In the genomic region with DNA sequence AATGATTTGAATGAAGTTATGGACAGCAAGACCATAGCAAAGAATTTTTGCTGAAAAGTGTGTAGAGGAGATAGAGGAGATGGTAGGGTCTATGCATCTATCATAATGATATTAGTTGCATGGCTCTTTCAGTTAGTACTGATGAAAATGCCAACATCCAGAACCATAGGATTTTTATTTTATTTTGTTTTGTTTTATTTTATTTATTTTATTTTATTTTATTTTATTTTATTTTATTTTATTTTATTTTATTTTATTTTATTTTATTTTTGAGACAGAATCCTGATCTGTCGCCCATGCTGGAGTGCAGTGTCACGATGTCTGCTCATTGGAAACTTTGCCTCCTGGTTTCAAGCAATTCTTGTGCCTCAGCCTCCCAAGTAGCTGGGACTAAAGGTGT, we compare ENCODE assay signal across 34 cellular contexts.
"Had no signal": no experiment of that assay in that cellular context is flagged by ENCODE, and none has a peak within 500 bp of the region (broad histone marks: within the 10 kb centered on the region; RNA-seq: fewer than 3 reads in every experiment).

No MANE protein-coding gene starts in this region.

- ATAC-seq: activated naive CD4-positive, alpha-beta T cell treated with anti-CD3 and anti-CD28 coated beads, Interleukin-2, amount 50 U/mL, for 72 hours; activated naive CD8-positive, alpha-beta T cell treated with anti-CD3 and anti-CD28 coated beads, Interleukin-2, amount 50 U/mL, for 24 hours; activated T-cell treated with anti-CD3 and anti-CD28 coated beads, Interleukin-2, amount 50 U/mL, for 4 hours; activated T-cell treated with anti-CD3 and anti-CD28 coated beads, Interleukin-2, amount 50 U/mL, for 72 hours; activated T-helper 17 cell treated with anti-CD3 and anti-CD28 coated beads, Interleukin-2, amount 50 U/mL, for 72 hours; body of pancreas had no signal

- H3K27ac Mint-ChIP-seq: activated naive CD4-positive, alpha-beta T cell treated with anti-CD3 and anti-CD28 coated beads for 36 hours; activated naive CD4-positive, alpha-beta T cell treated with anti-CD3 and anti-CD28 coated beads, Interleukin-2, amount 10 ng/mL, durations not matched to agents 7 days and 5 days; activated naive CD4-positive, alpha-beta T cell treated with anti-CD3 and anti-CD28 coated beads, Interleukin-2, amount 50 U/mL, for 24 hours; activated naive CD4-positive, alpha-beta T cell treated with anti-CD3 and anti-CD28 coated beads, Interleukin-2, amount 50 U/mL, for 72 hours; activated naive CD8-positive, alpha-beta T cell; activated naive CD8-positive, alpha-beta T cell treated with anti-CD3 and anti-CD28 coated beads for 36 hours; activated naive CD8-positive, alpha-beta T cell treated with anti-CD3 and anti-CD28 coated beads, Interleukin-2, amount 10 ng/mL, durations not matched to agents 7 days and 5 days; activated naive CD8-positive, alpha-beta T cell treated with anti-CD3 and anti-CD28 coated beads, Interleukin-2, amount 50 U/mL, for 24 hours; activated T-cell treated with anti-CD3 and anti-CD28 coated beads, Interleukin-2, amount 50 U/mL, for 24 hours; activated T-cell treated with anti-CD3 and anti-CD28 coated beads, Interleukin-2, amount 50 U/mL, for 72 hours; activated T-helper 1 cell treated with anti-CD3 and anti-CD28 coated beads, Interleukin-12 subunit alpha, Interleukin-12 subunit beta, Interleukin-2, Interleukin-4 antibody, amounts not matched to agents 30 ng/mL and 10 ng/mL and 1 ng/mL, durations not matched to agents 14 hours and 24 hours and 36 hours; activated T-helper 17 cell treated with anti-CD3 and anti-CD28 coated beads, Interleukin-2, amount 50 U/mL, for 72 hours; activated T-helper 2 cell treated with anti-CD3 and anti-CD28 coated beads, Interferon-gamma antibody, Interleukin-2, Interleukin-4, amounts not matched to agents 10 μg/mL and 5 μg/mL and 100 μg/mL, durations not matched to agents 14 hours and 24 hours and 36 hours; brain had no signal

- H3K36me3 Mint-ChIP-seq: activated naive CD4-positive, alpha-beta T cell treated with anti-CD3 and anti-CD28 coated beads, Interleukin-2, amount 10 ng/mL, durations not matched to agents 7 days and 5 days; activated naive CD4-positive, alpha-beta T cell treated with anti-CD3 and anti-CD28 coated beads, Interleukin-2, amount 50 U/mL, for 24 hours; activated naive CD4-positive, alpha-beta T cell treated with anti-CD3 and anti-CD28 coated beads, Interleukin-2, amount 50 U/mL, for 72 hours; activated naive CD8-positive, alpha-beta T cell; activated naive CD8-positive, alpha-beta T cell treated with anti-CD3 and anti-CD28 coated beads for 36 hours; activated naive CD8-positive, alpha-beta T cell treated with anti-CD3 and anti-CD28 coated beads, Interleukin-2, amount 10 ng/mL, durations not matched to agents 7 days and 5 days; brain had no signal

- H3K4me3 Mint-ChIP-seq: activated naive CD4-positive, alpha-beta T cell treated with anti-CD3 and anti-CD28 coated beads for 36 hours; activated naive CD4-positive, alpha-beta T cell treated with anti-CD3 and anti-CD28 coated beads, Interleukin-2, amount 10 ng/mL, durations not matched to agents 7 days and 5 days; activated naive CD4-positive, alpha-beta T cell treated with anti-CD3 and anti-CD28 coated beads, Interleukin-2, amount 50 U/mL, for 24 hours; activated naive CD8-positive, alpha-beta T cell; activated naive CD8-positive, alpha-beta T cell treated with anti-CD3 and anti-CD28 coated beads for 36 hours; activated naive CD8-positive, alpha-beta T cell treated with anti-CD3 and anti-CD28 coated beads, Interleukin-2, amount 10 ng/mL, durations not matched to agents 7 days and 5 days; activated naive CD8-positive, alpha-beta T cell treated with anti-CD3 and anti-CD28 coated beads, Interleukin-2, amount 50 U/mL, for 24 hours; activated T-cell treated with anti-CD3 and anti-CD28 coated beads, Interleukin-2, amount 50 U/mL, for 24 hours; activated T-cell treated with anti-CD3 and anti-CD28 coated beads, Interleukin-2, amount 50 U/mL, for 4 hours; activated T-cell treated with anti-CD3 and anti-CD28 coated beads, Interleukin-2, amount 50 U/mL, for 72 hours; activated T-helper 1 cell treated with anti-CD3 and anti-CD28 coated beads, Interleukin-12 subunit alpha, Interleukin-12 subunit beta, Interleukin-2, Interleukin-4 antibody, amounts not matched to agents 30 ng/mL and 10 ng/mL and 1 ng/mL, durations not matched to agents 14 hours and 24 hours and 36 hours; activated T-helper 17 cell treated with anti-CD3 and anti-CD28 coated beads, Interleukin-2, amount 50 U/mL, for 72 hours; brain; central memory CD8-positive, alpha-beta T cell had no signal

- H3K4me1 Mint-ChIP-seq: activated naive CD4-positive, alpha-beta T cell treated with anti-CD3 and anti-CD28 coated beads, Interleukin-2, amount 10 ng/mL, durations not matched to agents 7 days and 5 days; activated naive CD4-positive, alpha-beta T cell treated with anti-CD3 and anti-CD28 coated beads, Interleukin-2, amount 50 U/mL, for 24 hours; activated naive CD8-positive, alpha-beta T cell treated with anti-CD3 and anti-CD28 coated beads for 36 hours; activated naive CD8-positive, alpha-beta T cell treated with anti-CD3 and anti-CD28 coated beads, Interleukin-2, amount 10 ng/mL, durations not matched to agents 7 days and 5 days; activated naive CD8-positive, alpha-beta T cell treated with anti-CD3 and anti-CD28 coated beads, Interleukin-2, amount 50 U/mL, for 24 hours; activated T-helper 17 cell treated with anti-CD3 and anti-CD28 coated beads, Interleukin-2, amount 50 U/mL, for 72 hours; brain; central memory CD8-positive, alpha-beta T cell had no signal

- DNase-seq: activated effector memory CD4-positive, alpha-beta T cell treated with anti-CD3 and anti-CD28 coated beads, Interleukin-2, amount 50 U/mL, for 16 hours; activated effector memory CD4-positive, alpha-beta T cell treated with Interleukin-2 at 50 U/mL for 16 hours; activated gamma-delta T cell; activated gamma-delta T cell treated with Interleukin-2 at 50 U/mL for 16 hours; activated naive CD4-positive, alpha-beta T cell; activated naive CD4-positive, alpha-beta T cell treated with anti-CD3 and anti-CD28 coated beads for 36 hours; activated naive CD4-positive, alpha-beta T cell treated with anti-CD3 and anti-CD28 coated beads, Interleukin-2, amount 10 ng/mL, durations not matched to agents 7 days and 5 days; activated naive CD4-positive, alpha-beta T cell treated with anti-CD3 and anti-CD28 coated beads, Interleukin-2, amount 50 U/mL, for 16 hours; activated naive CD4-positive, alpha-beta T cell treated with Interleukin-2 at 50 U/mL for 16 hours; activated naive CD8-positive, alpha-beta T cell treated with anti-CD3 and anti-CD28 coated beads for 36 hours; activated naive CD8-positive, alpha-beta T cell treated with anti-CD3 and anti-CD28 coated beads, Interleukin-2, amount 10 ng/mL, durations not matched to agents 7 days and 5 days; activated naive CD8-positive, alpha-beta T cell treated with anti-CD3 and anti-CD28 coated beads, Interleukin-2, amount 50 U/mL, for 24 hours; activated T-cell treated with anti-CD3 and anti-CD28 coated beads, Interleukin-2, amount 50 U/mL, for 24 hours; activated T-cell treated with anti-CD3 and anti-CD28 coated beads, Interleukin-2, amount 50 U/mL, for 4 hours; activated T-cell treated with anti-CD3 and anti-CD28 coated beads, Interleukin-2, amount 50 U/mL, for 48 hours; activated T-cell treated with anti-CD3 and anti-CD28 coated beads, Interleukin-2, amount 50 U/mL, for 72 hours; adrenal gland; amniotic stem cell; amygdala; anterior cingulate cortex; aorta; body of pancreas; brain microvascular endothelial cell; caudate nucleus; central memory CD4-positive, alpha-beta T cell; cerebellar nuclear complex had no signal

- H3K9me3 Mint-ChIP-seq: activated naive CD4-positive, alpha-beta T cell treated with anti-CD3 and anti-CD28 coated beads for 36 hours; activated naive CD4-positive, alpha-beta T cell treated with anti-CD3 and anti-CD28 coated beads, Interleukin-2, amount 10 ng/mL, durations not matched to agents 7 days and 5 days; activated naive CD4-positive, alpha-beta T cell treated with anti-CD3 and anti-CD28 coated beads, Interleukin-2, amount 50 U/mL, for 72 hours; activated naive CD8-positive, alpha-beta T cell treated with anti-CD3 and anti-CD28 coated beads for 36 hours; activated naive CD8-positive, alpha-beta T cell treated with anti-CD3 and anti-CD28 coated beads, Interleukin-2, amount 10 ng/mL, durations not matched to agents 7 days and 5 days; activated T-helper 1 cell treated with anti-CD3 and anti-CD28 coated beads, Interleukin-12 subunit alpha, Interleukin-12 subunit beta, Interleukin-2, Interleukin-4 antibody, amounts not matched to agents 30 ng/mL and 10 ng/mL and 1 ng/mL, durations not matched to agents 14 hours and 24 hours and 36 hours; activated T-helper 17 cell treated with anti-CD3 and anti-CD28 coated beads, Interleukin-2, amount 50 U/mL, for 72 hours; central memory CD8-positive, alpha-beta T cell had no signal

- H3K27me3 Mint-ChIP-seq: activated naive CD4-positive, alpha-beta T cell treated with anti-CD3 and anti-CD28 coated beads, Interleukin-2, amount 10 ng/mL, durations not matched to agents 7 days and 5 days; activated naive CD8-positive, alpha-beta T cell; activated naive CD8-positive, alpha-beta T cell treated with anti-CD3 and anti-CD28 coated beads for 36 hours; activated naive CD8-positive, alpha-beta T cell treated with anti-CD3 and anti-CD28 coated beads, Interleukin-2, amount 10 ng/mL, durations not matched to agents 7 days and 5 days; activated naive CD8-positive, alpha-beta T cell treated with anti-CD3 and anti-CD28 coated beads, Interleukin-2, amount 50 U/mL, for 24 hours; activated T-cell treated with anti-CD3 and anti-CD28 coated beads, Interleukin-2, amount 50 U/mL, for 24 hours; activated T-helper 17 cell treated with anti-CD3 and anti-CD28 coated beads, Interleukin-2, amount 50 U/mL, for 72 hours; central memory CD8-positive, alpha-beta T cell had no signal
